ENCODE assay signal across 27 cellular contexts in the genomic region with DNA sequence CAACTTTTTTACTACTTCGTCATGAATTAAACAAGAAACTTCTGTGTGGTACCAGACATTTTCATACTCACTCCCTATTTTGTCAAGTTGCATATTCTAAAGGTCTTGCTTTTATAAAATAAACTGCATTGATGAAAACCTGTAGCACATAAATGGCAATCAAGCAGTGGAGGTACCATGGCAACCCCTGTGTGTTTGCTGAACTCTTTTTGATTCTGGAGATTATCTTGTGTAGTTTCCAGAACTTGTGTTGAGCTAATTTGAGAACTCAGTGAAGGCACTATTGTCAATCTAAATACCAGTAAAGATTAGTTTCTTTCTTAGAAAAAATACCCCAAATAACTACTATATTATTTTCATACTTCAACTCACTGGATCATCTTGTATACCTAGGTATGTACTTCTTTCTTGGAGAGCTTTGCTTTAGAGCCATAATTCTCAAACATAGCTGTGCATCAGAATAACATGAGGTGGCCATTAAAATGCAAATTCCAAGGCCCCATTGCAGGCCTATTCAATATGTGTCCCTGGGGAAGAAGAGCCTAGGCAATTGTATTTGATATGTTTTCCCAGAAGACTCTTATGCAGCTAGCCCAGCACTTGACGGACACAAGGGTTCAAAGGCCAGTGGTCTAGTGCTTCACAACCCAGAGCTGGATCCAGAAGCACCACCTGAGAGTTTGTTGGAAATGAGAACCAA. TPM values are rescaled to one million over a fixed set of nuclear protein-coding genes. Genes with fewer than 3 reads are reported as not detected.
"Had no signal": no experiment of that assay in that cellular context is flagged by ENCODE, and none has a peak within 500 bp of the region (broad histone marks: within the 10 kb centered on the region; RNA-seq: fewer than 3 reads in every experiment).

No MANE protein-coding gene starts in this region.

- H3K9me3 ChIP-seq: esophagus squamous epithelium, neutrophil, pancreas, prostate gland, sigmoid colon, testis, tibial nerve, upper lobe of left lung had no signal

- FAIRE-seq: endometrium, keratinocyte, pancreas, urothelium cell line had no signal

- ATAC-seq: effector memory CD8-positive, alpha-beta T cell; left lobe of liver; natural killer cell; right cardiac atrium; stimulated activated effector memory CD8-positive, alpha-beta T cell treated with anti-CD3 and anti-CD28 coated beads, Interleukin-12 subunit alpha, Interleukin-12 subunit beta, amount 100 ng/mL, for 72 hours; stimulated activated naive CD8-positive, alpha-beta T cell treated with anti-CD3 and anti-CD28 coated beads, Interleukin-15, Interleukin-2, amounts not matched to agents 100 U/mL and 50 U/mL, for 24 hours had no signal

- H3K4me3 ChIP-seq: esophagus squamous epithelium, lung, pancreas, prostate gland, sigmoid colon, testis, tibial nerve, upper lobe of left lung had no signal

- DNase-seq: cortex of kidney; effector memory CD8-positive, alpha-beta T cell; erythroblast; esophagus squamous epithelium; foreskin melanocyte; glutamatergic neuron; hypothalamus; immature natural killer cell; natural killer cell; pancreas; right cardiac atrium; sigmoid colon; stimulated activated CD4-positive, alpha-beta T cell treated with anti-CD3 and anti-CD28 coated beads, Interleukin-2, amount 100 ng/mL, for 24 hours; stimulated activated CD4-positive, alpha-beta T cell treated with anti-CD3 and anti-CD28 coated beads, Interleukin-4, amount 100 ng/mL, for 24 hours; stimulated activated naive CD8-positive, alpha-beta T cell treated with anti-CD3 and anti-CD28 coated beads, Interleukin-15, Interleukin-2, amounts not matched to agents 100 U/mL and 50 U/mL, for 24 hours; substantia nigra; testis had no signal

- H3K27me3 ChIP-seq: esophagus squamous epithelium, pancreas, sigmoid colon, testis, tibial nerve, upper lobe of left lung had no signal

- H3K4me1 ChIP-seq: esophagus squamous epithelium, prostate gland, sigmoid colon, testis, tibial nerve, upper lobe of left lung had no signal

- H3K36me3 ChIP-seq: esophagus squamous epithelium, neutrophil, pancreas, prostate gland, sigmoid colon, tibial nerve, upper lobe of left lung had no signal

- H3K27ac ChIP-seq: esophagus squamous epithelium, neutrophil, pancreas, prostate gland, sigmoid colon, testis, tibial nerve, upper lobe of left lung had no signal

RNA-seq across cellular contexts. Expression of a gene that starts 9.8 kb away (rescaled TPM):
- polyA plus RNA-seq: immature natural killer cell had no signal
